Comparison of ENCODE assay signal across 9 cellular contexts in genomic region chr17:77829871-77830799, GRCh38.
DNase-seq lines count a peak whose midpoint lies in the region; ATAC-seq and TF ChIP-seq lines count a peak whose summit lies in the region.
"Had no signal": no experiment of that assay in that cellular context is flagged by ENCODE, and none has a peak within 500 bp of the region (broad histone marks: within the 10 kb centered on the region; RNA-seq: fewer than 3 reads in every experiment).

No MANE protein-coding gene starts in this region.

- TF ChIP-seq POLR2A in HCT116 (IDR thresholded peaks at IDR 0.05; ENCODE audit: borderline replicate concordance, extremely low read depth, insufficient read depth, insufficient read length) (no peak), adrenal gland (IDR thresholded peaks at IDR 0.05) (no peak)

- H3K9me3 Mint-ChIP-seq in naive thymus-derived CD8-positive, alpha-beta T cell = no peaks in the 10 kb centered on the region

- TF ChIP-seq RAD21 in HCT116 (IDR thresholded peaks at IDR 0.05; ENCODE audit: low read depth) = no peak

- CTCF ChIA-PET in HCT116 (lab: Charles Lee) = interaction anchor here (1.3 kb wide), 1 partner anchor 62 kb away, joined by 3 read pairs; no protein-coding TSS in a partner anchor

- H3K9me3 ChIP-seq in HCT116 (ENCODE audit: control insufficient read depth in 1 of 2, insufficient read depth in 1 of 2, low read depth in 1 of 2, low read length in 2 of 2) (no peaks in the 10 kb centered on the region), adrenal gland (replicated peaks in 1 of 3) (no peaks in the 10 kb centered on the region)

- no peaks in the 10 kb centered on the region for H3K36me3 ChIP-seq in HCT116 (ENCODE audit: control insufficient read depth in 1 of 2, insufficient read depth in 2 of 2, low read length in 2 of 2)
- H3K36me3 ChIP-seq in adrenal gland (replicated peaks in 1 of 2) = no peaks in the 10 kb centered on the region
- H3K36me3 ChIP-seq: cardiac muscle cell had no signal

- no peaks in the 10 kb centered on the region for H3K79me2 ChIP-seq in HCT116 (ENCODE audit: insufficient read depth, low read length)

- no TSS peak for BruUV-seq in HCT116 (replicated peaks; lab: Mats Ljungman, UMichigan)

- H3K9ac ChIP-seq in HCT116 (ENCODE audit: low read length) = peak overlapping the region; percentile 37; the same call in 1 of the 2 replicates

- peak overlapping the region; percentile 62 for H3K4me2 ChIP-seq in HCT116 (ENCODE audit: low read length)

- POLR2A ChIA-PET in HCT116 (lab: Charles Lee) = interaction anchor here (0.6 to 1.0 kb wide), 4 partner anchors 9 to 128 kb away, joined by 3 read pairs; partner anchors contain the start of gene TNRC6C
- POLR2A ChIA-PET in naive thymus-derived CD8-positive, alpha-beta T cell (lab: Charles Lee) = interaction anchor here (0.8 to 1.2 kb wide), 3 partner anchors 28 to 128 kb away, joined by 3 read pairs; partner anchors contain the start of gene TNRC6C

- H3K4me1 ChIP-seq in HCT116 (ENCODE audit: control insufficient read depth in 1 of 2, insufficient read depth in 2 of 2, low read length in 2 of 2) (peaks cover 27 to 39% of the 10 kb centered on the region in 2 experiments), adrenal gland (replicated peaks in 1 of 2) (peaks cover 0 to 22% of the 10 kb centered on the region in 2 donors)

- peaks cover 0 to 10% (median 0%) of the 10 kb centered on the region in 5 donors for H3K27me3 Mint-ChIP-seq in naive thymus-derived CD8-positive, alpha-beta T cell

- RAD21 ChIA-PET in HCT116 (lab: Charles Lee; ENCODE audit: low non-redundant PET in 1 of 2, low total read pairs in 2 of 2, uncharacterized antibody in 2 of 2, unreplicated experiment in 2 of 2) = no interaction called here

- H3K4me3 Mint-ChIP-seq in naive thymus-derived CD8-positive, alpha-beta T cell = peak overlapping the region in 1 of 10 donors; percentile 56

- peaks cover 17 to 39% (median 28%) of the 10 kb centered on the region in 4 donors for H3K4me1 Mint-ChIP-seq in naive thymus-derived CD8-positive, alpha-beta T cell

- TF ChIP-seq CTCF in HCT116 (IDR thresholded peaks at IDR 0.05 in 2 of 3, conservative IDR thresholded peaks at IDR 0.05 in 1 of 3; ENCODE audit: borderline replicate concordance in 1 of 3, insufficient read depth in 1 of 3, low read depth in 2 of 3, low read length in 2 of 3) = no peak
- no peak for TF ChIP-seq CTCF in adrenal gland (IDR thresholded peaks at IDR 0.05)

- H3K4me3 ChIP-seq in HCT116 (replicated peaks in 1 of 2; ENCODE audit: low read depth in 1 of 2, low read length in 2 of 2) (peak overlapping the region in 1 of 2 experiments; percentile 2; a peak in 1 of 4 replicates), adrenal gland (no peak overlapping the region), skin epidermis (no peak overlapping the region)
- H3K4me3 ChIP-seq: cardiac muscle cell had no signal

- H3K9me2 ChIP-seq in HCT116 (ENCODE audit: insufficient read depth) = no peaks in the 10 kb centered on the region

- H3K27ac ChIP-seq in HCT116 (ENCODE audit: low read depth, low read length) = peak overlapping the region; percentile 11; the same call in 1 of the 2 replicates
- H3K27ac ChIP-seq in adrenal gland = peak overlapping the region in 3 of 5 donors; percentile 57 to 89 (median 73)
- peak overlapping the region in 20 of 21 experiments; percentile 52 to 87 (median 82) for H3K27ac ChIP-seq in skin epidermis
- H3K27ac ChIP-seq: cardiac muscle cell had no signal

- H3K36me3 Mint-ChIP-seq in naive thymus-derived CD8-positive, alpha-beta T cell = no peaks in the 10 kb centered on the region

- H2AFZ ChIP-seq in HCT116 (ENCODE audit: low read depth, low read length, poor library complexity, severe bottlenecking) = peak overlapping the region; percentile 55

- H3K27ac Mint-ChIP-seq in naive thymus-derived CD8-positive, alpha-beta T cell = peak overlapping the region in 1 of 10 donors; percentile 47

- intact Hi-C loops in HCT116 (cut with micrococcal nuclease) = no loop called here
- intact Hi-C loops in adrenal gland (cut with DNase I) = no loop called here
- intact Hi-C loops in left ventricle myocardium superior (cut with micrococcal nuclease) = no loop called here

- H4K20me1 ChIP-seq in HCT116 (ENCODE audit: insufficient read depth) = no peaks in the 10 kb centered on the region

- 37 to 45% (median 43%) methylated on average over 13 to 16 of the region's 16 CpGs for WGBS in adrenal gland, 4 donors

- H3K27me3 ChIP-seq in HCT116 (ENCODE audit: insufficient read depth, low read length) = no peaks in the 10 kb centered on the region
- no peaks in the 10 kb centered on the region for H3K27me3 ChIP-seq in adrenal gland
- H3K27me3 ChIP-seq: cardiac muscle cell had no signal

- peak; percentile 41 for ATAC-seq in HCT116
- peak; percentile 76 for ATAC-seq in left ventricle myocardium superior
- ATAC-seq in stimulated activated naive CD8-positive, alpha-beta T cell treated with anti-CD3 and anti-CD28 coated beads, Interleukin-15, Interleukin-2, amounts not matched to agents 100 U/mL and 50 U/mL, for 24 hours = no peak
- ATAC-seq in naive thymus-derived CD8-positive, alpha-beta T cell = no peak

- DNase-seq in HCT116 (ENCODE audit: low read depth, low spot score) = no peak
- DNase-seq in adrenal gland = peak in 5 of 7 donors; percentile 26 to 47 (median 33)
- DNase-seq in left ventricle myocardium superior = peak; percentile 78
- DNase-seq in stimulated activated naive CD8-positive, alpha-beta T cell treated with anti-CD3 and anti-CD28 coated beads, Interleukin-15, Interleukin-2, amounts not matched to agents 100 U/mL and 50 U/mL, for 24 hours = no peak
- DNase-seq in NCI-H2107 treated with DMSO at 0.1 percent for 48 hours (lab: John Stamatoyannopoulos, UW; ENCODE audit: unreplicated experiment) = no peak
- no peak for DNase-seq in naive thymus-derived CD8-positive, alpha-beta T cell
- DNase-seq in stimulated activated naive CD4-positive, alpha-beta T cell (lab: John Stamatoyannopoulos, UW) = no peak

TF ChIP-seq in HCT116, 20 proteins besides CTCF, POLR2A, EP300 and RAD21:
- TF ChIP-seq EGR1 (IDR thresholded peaks at IDR 0.05; ENCODE audit: low read depth) = peak; percentile 75
- no peak for TF ChIP-seq EZH2phosphoT487 (IDR thresholded peaks at IDR 0.05; ENCODE audit: borderline replicate concordance)
- TF ChIP-seq POLR2AphosphoS5 (IDR thresholded peaks at IDR 0.05; ENCODE audit: low read depth, low read length) = no peak
- 0 out of 2 replicates have a peak, but pooled peaks have one; percentile 60 for TF ChIP-seq ZFX (IDR thresholded peaks at IDR 0.05)
- TF ChIP-seq, protein P1, sequence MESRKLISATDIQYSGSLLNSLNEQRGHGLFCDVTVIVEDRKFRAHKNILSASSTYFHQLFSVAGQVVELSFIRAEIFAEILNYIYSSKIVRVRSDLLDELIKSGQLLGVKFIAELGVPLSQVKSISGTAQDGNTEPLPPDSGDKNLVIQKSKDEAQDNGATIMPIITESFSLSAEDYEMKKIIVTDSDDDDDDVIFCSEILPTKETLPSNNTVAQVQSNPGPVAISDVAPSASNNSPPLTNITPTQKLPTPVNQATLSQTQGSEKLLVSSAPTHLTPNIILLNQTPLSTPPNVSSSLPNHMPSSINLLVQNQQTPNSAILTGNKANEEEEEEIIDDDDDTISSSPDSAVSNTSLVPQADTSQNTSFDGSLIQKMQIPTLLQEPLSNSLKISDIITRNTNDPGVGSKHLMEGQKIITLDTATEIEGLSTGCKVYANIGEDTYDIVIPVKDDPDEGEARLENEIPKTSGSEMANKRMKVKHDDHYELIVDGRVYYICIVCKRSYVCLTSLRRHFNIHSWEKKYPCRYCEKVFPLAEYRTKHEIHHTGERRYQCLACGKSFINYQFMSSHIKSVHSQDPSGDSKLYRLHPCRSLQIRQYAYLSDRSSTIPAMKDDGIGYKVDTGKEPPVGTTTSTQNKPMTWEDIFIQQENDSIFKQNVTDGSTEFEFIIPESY (IDR thresholded peaks at IDR 0.05; ENCODE audit: extremely low read depth, insufficient replicate concordance, low read length) = no peak

Comparison
In these comparisons a context has a peak if more than half of its experiments do, and no peak if none do; other contexts are left out.
1. ATAC-seq: peak in HCT116 (single experiment) and left ventricle myocardium superior (single experiment); none in stimulated activated naive CD8-positive, alpha-beta T cell treated with anti-CD3 and anti-CD28 coated beads, Interleukin-15, Interleukin-2, amounts not matched to agents 100 U/mL and 50 U/mL, for 24 hours (single experiment) and naive thymus-derived CD8-positive, alpha-beta T cell (0 of 2).
2. DNase-seq: peak in adrenal gland (5 of 7) and left ventricle myocardium superior (single experiment); none in HCT116 (single experiment), stimulated activated naive CD8-positive, alpha-beta T cell treated with anti-CD3 and anti-CD28 coated beads, Interleukin-15, Interleukin-2, amounts not matched to agents 100 U/mL and 50 U/mL, for 24 hours (single experiment), NCI-H2107 treated with DMSO at 0.1 percent for 48 hours (single experiment), naive thymus-derived CD8-positive, alpha-beta T cell (0 of 10) and stimulated activated naive CD4-positive, alpha-beta T cell (0 of 6).
3. H3K27ac ChIP-seq: peak in every context shown above with its lines; median percentile 82 in skin epidermis; 73 in adrenal gland; 11 in HCT116.